Comparison of ENCODE assay signal across 14 cellular contexts in genomic region chr5:87127426-87127825, GRCh38.
DNase-seq lines count a peak whose midpoint lies in the region; ATAC-seq and TF ChIP-seq lines count a peak whose summit lies in the region.
"Had no signal": no experiment of that assay in that cellular context is flagged by ENCODE, and none has a peak within 500 bp of the region (broad histone marks: within the 10 kb centered on the region; RNA-seq: fewer than 3 reads in every experiment).

No MANE protein-coding gene starts in this region.

- H3K9me3 Mint-ChIP-seq in activated CD8-positive, alpha-beta T cell treated with anti-CD3 and anti-CD28 coated beads for 36 hours = no peaks in the 10 kb centered on the region
- no peaks in the 10 kb centered on the region for H3K9me3 Mint-ChIP-seq in neural progenitor cell

- intact Hi-C loops in HCT116 (cut with micrococcal nuclease) = no loop called here
- intact Hi-C loops in activated CD8-positive, alpha-beta T cell treated with anti-CD3 and anti-CD28 coated beads for 36 hours (cut with micrococcal nuclease) = loop anchor here (10.0 kb wide), 1 partner anchor 277 kb away; no protein-coding TSS in a partner anchor

- H3K4me2 ChIP-seq in HCT116 (ENCODE audit: low read length) = no peak overlapping the region
- no peak overlapping the region for H3K4me2 ChIP-seq in neural progenitor cell

- H4K20me1 ChIP-seq in HCT116 (ENCODE audit: insufficient read depth) (no peaks in the 10 kb centered on the region), neural progenitor cell (ENCODE audit: low read depth) (no peaks in the 10 kb centered on the region)

- H3K36me3 ChIP-seq in HCT116 (ENCODE audit: control insufficient read depth in 1 of 2, insufficient read depth in 2 of 2, low read length in 2 of 2) = no peaks in the 10 kb centered on the region
- H3K36me3 ChIP-seq in effector memory CD4-positive, alpha-beta T cell (ENCODE audit: control insufficient read depth, insufficient read depth, low read length) = no peaks in the 10 kb centered on the region
- H3K36me3 ChIP-seq in neural progenitor cell = no peaks in the 10 kb centered on the region
- H3K36me3 ChIP-seq: esophagus muscularis mucosa, neutrophil, SJCRH30 had no signal

- ATAC-seq in HCT116 = no peak
- peak; percentile 90 for ATAC-seq in activated CD8-positive, alpha-beta T cell treated with anti-CD3 and anti-CD28 coated beads for 36 hours
- ATAC-seq in foreskin keratinocyte = peak; percentile 97
- no peak for ATAC-seq in HG02798 (IDR thresholded peaks at IDR 0.05; ENCODE audit: poor library complexity, unreplicated experiment)
- ATAC-seq: body of pancreas had no signal

- no peaks in the 10 kb centered on the region for H3F3A ChIP-seq in neural progenitor cell (ENCODE audit: low read depth)

- DNase-seq in AG10803 (ENCODE audit: low read depth) (peak; percentile 83), HCT116 (ENCODE audit: low read depth, low spot score) (no peak), foreskin keratinocyte (peak; percentile 72 to 84), neural progenitor cell (ENCODE audit: low spot score) (no peak), GF-D8 (lab: John Stamatoyannopoulos, UW) (no peak)
- no peak for DNase-seq in activated CD8-positive, alpha-beta T cell treated with anti-CD3 and anti-CD28 coated beads for 36 hours
- no peak for DNase-seq in effector memory CD4-positive, alpha-beta T cell
- DNase-seq: body of pancreas; kidney; SJCRH30; stimulated activated CD4-positive, alpha-beta T cell treated with anti-CD3 and anti-CD28 coated beads, Interleukin-2, amount 100 ng/mL, for 48 hours had no signal

- peak overlapping the region; percentile 58 for H3K27ac Mint-ChIP-seq in activated CD8-positive, alpha-beta T cell treated with anti-CD3 and anti-CD28 coated beads for 36 hours
- no peak overlapping the region for H3K27ac Mint-ChIP-seq in neural progenitor cell

- TF ChIP-seq RAD21 in HCT116 (IDR thresholded peaks at IDR 0.05; ENCODE audit: low read depth) = no peak

- H3K27me3 Mint-ChIP-seq in activated CD8-positive, alpha-beta T cell treated with anti-CD3 and anti-CD28 coated beads for 36 hours = no peaks in the 10 kb centered on the region
- H3K27me3 Mint-ChIP-seq in neural progenitor cell (ENCODE audit: insufficient read depth, low read depth) = no peaks in the 10 kb centered on the region

- TF ChIP-seq POLR2A in HCT116 (IDR thresholded peaks at IDR 0.05; ENCODE audit: borderline replicate concordance, extremely low read depth, insufficient read depth, insufficient read length) = no peak

- TF ChIP-seq CTCF in AG10803 (conservative IDR thresholded peaks at IDR 0.05; ENCODE audit: low read length) (no peak), HCT116 (IDR thresholded peaks at IDR 0.05 in 2 of 3, conservative IDR thresholded peaks at IDR 0.05 in 1 of 3; ENCODE audit: borderline replicate concordance in 1 of 3, insufficient read depth in 1 of 3, low read depth in 2 of 3, low read length in 2 of 3) (no peak), foreskin keratinocyte (conservative IDR thresholded peaks at IDR 0.05) (no peak), neural progenitor cell (IDR thresholded peaks at IDR 0.05) (no peak)
- TF ChIP-seq CTCF in activated CD8-positive, alpha-beta T cell treated with anti-CD3 and anti-CD28 coated beads for 36 hours (IDR thresholded peaks at IDR 0.05) = no peak

- BruUV-seq in HCT116 (replicated peaks; lab: Mats Ljungman, UMichigan) = no TSS peak

- H3K9me2 ChIP-seq in HCT116 (ENCODE audit: insufficient read depth) = no peaks in the 10 kb centered on the region

- H3K4me1 Mint-ChIP-seq in activated CD8-positive, alpha-beta T cell treated with anti-CD3 and anti-CD28 coated beads for 36 hours (ENCODE audit: low read depth) = peaks cover 40% of the 10 kb centered on the region
- no peaks in the 10 kb centered on the region for H3K4me1 Mint-ChIP-seq in neural progenitor cell

- no peak overlapping the region for H3K4me3 Mint-ChIP-seq in activated CD8-positive, alpha-beta T cell treated with anti-CD3 and anti-CD28 coated beads for 36 hours
- no peak overlapping the region for H3K4me3 Mint-ChIP-seq in neural progenitor cell

- POLR2A ChIA-PET in HCT116 (lab: Charles Lee) = no interaction called here
- POLR2A ChIA-PET in activated CD8-positive, alpha-beta T cell treated with anti-CD3 and anti-CD28 coated beads for 36 hours (lab: Charles Lee) = interaction anchor here (0.7 to 0.8 kb wide), 2 partner anchors 10 to 94 kb away, joined by 3 read pairs; no protein-coding TSS in a partner anchor

- H3K36me3 Mint-ChIP-seq in activated CD8-positive, alpha-beta T cell treated with anti-CD3 and anti-CD28 coated beads for 36 hours (ENCODE audit: low read depth) = no peaks in the 10 kb centered on the region
- H3K36me3 Mint-ChIP-seq in neural progenitor cell = no peaks in the 10 kb centered on the region

- no peak overlapping the region for H3K9ac ChIP-seq in HCT116 (ENCODE audit: low read length)
- H3K9ac ChIP-seq in neural progenitor cell = no peak overlapping the region

- no peak overlapping the region for H3K4me3 ChIP-seq in AG10803 (ENCODE audit: low read length)
- no peak overlapping the region for H3K4me3 ChIP-seq in HCT116 (replicated peaks in 1 of 2; ENCODE audit: low read depth in 1 of 2, low read length in 2 of 2)
- H3K4me3 ChIP-seq in effector memory CD4-positive, alpha-beta T cell (ENCODE audit: insufficient read depth, low read depth, low read length, poor library complexity, severe bottlenecking) = no peak overlapping the region
- H3K4me3 ChIP-seq in neural progenitor cell = no peak overlapping the region
- H3K4me3 ChIP-seq: body of pancreas, esophagus muscularis mucosa, SJCRH30 had no signal

- H2AFZ ChIP-seq in HCT116 (ENCODE audit: low read depth, low read length, poor library complexity, severe bottlenecking) = peak overlapping the region; percentile 0
- H2AFZ ChIP-seq in neural progenitor cell (replicated peaks) = no peak overlapping the region

- H3K4me1 ChIP-seq in HCT116 (ENCODE audit: control insufficient read depth in 1 of 2, insufficient read depth in 2 of 2, low read length in 2 of 2) (peaks cover 0 to 10% of the 10 kb centered on the region in 2 experiments; a peak in 2 of 4 replicates), foreskin keratinocyte (peaks cover 47% of the 10 kb centered on the region), neural progenitor cell (no peaks in the 10 kb centered on the region)
- peaks cover under 1% of the 10 kb centered on the region for H3K4me1 ChIP-seq in effector memory CD4-positive, alpha-beta T cell (ENCODE audit: control insufficient read depth, insufficient read depth, low read length, poor library complexity, severe bottlenecking)
- H3K4me1 ChIP-seq: body of pancreas, esophagus muscularis mucosa had no signal

- H3K9me3 ChIP-seq in HCT116 (ENCODE audit: control insufficient read depth in 1 of 2, insufficient read depth in 1 of 2, low read depth in 1 of 2, low read length in 2 of 2) = no peaks in the 10 kb centered on the region
- H3K9me3 ChIP-seq in effector memory CD4-positive, alpha-beta T cell (ENCODE audit: control insufficient read depth, low read length) = no peaks in the 10 kb centered on the region
- no peaks in the 10 kb centered on the region for H3K9me3 ChIP-seq in neural progenitor cell (ENCODE audit: low read depth)
- H3K9me3 ChIP-seq: body of pancreas, esophagus muscularis mucosa, neutrophil, SJCRH30 had no signal

- H3K27me3 ChIP-seq in HCT116 (ENCODE audit: insufficient read depth, low read length) (no peaks in the 10 kb centered on the region), foreskin keratinocyte (no peaks in the 10 kb centered on the region), neural progenitor cell (no peaks in the 10 kb centered on the region)
- H3K27me3 ChIP-seq in effector memory CD4-positive, alpha-beta T cell (replicated peaks; ENCODE audit: control insufficient read depth, insufficient read depth, low read length, poor library complexity, severe bottlenecking) = no peaks in the 10 kb centered on the region
- H3K27me3 ChIP-seq: body of pancreas, esophagus muscularis mucosa, neutrophil, SJCRH30 had no signal

- CTCF ChIA-PET in HCT116 (lab: Charles Lee) = no interaction called here
- CTCF ChIA-PET in activated CD8-positive, alpha-beta T cell treated with anti-CD3 and anti-CD28 coated beads for 36 hours (lab: Charles Lee) = interaction anchor here (1.1 to 2.5 kb wide), 3 partner anchors 10 to 22 kb away, joined by 3 to 8 read pairs (median 3); no protein-coding TSS in a partner anchor

- no peaks in the 10 kb centered on the region for H3K79me2 ChIP-seq in HCT116 (ENCODE audit: insufficient read depth, low read length)
- no peaks in the 10 kb centered on the region for H3K79me2 ChIP-seq in neural progenitor cell (ENCODE audit: low read depth)

- RAD21 ChIA-PET in HCT116 (lab: Charles Lee; ENCODE audit: low non-redundant PET in 1 of 2, low total read pairs in 2 of 2, uncharacterized antibody in 2 of 2, unreplicated experiment in 2 of 2) = no interaction called here

- no peak overlapping the region for H3K27ac ChIP-seq in HCT116 (ENCODE audit: low read depth, low read length)
- no peak overlapping the region for H3K27ac ChIP-seq in foreskin keratinocyte
- no peak overlapping the region for H3K27ac ChIP-seq in effector memory CD4-positive, alpha-beta T cell (ENCODE audit: insufficient read depth, low read length, poor library complexity, severe bottlenecking)
- no peak overlapping the region for H3K27ac ChIP-seq in neural progenitor cell
- H3K27ac ChIP-seq: body of pancreas, esophagus muscularis mucosa, neutrophil, SJCRH30 had no signal

TF ChIP-seq in HCT116, 20 proteins besides CTCF, POLR2A, EP300 and RAD21 (continues in another document):
- no peak for TF ChIP-seq SIN3A (IDR thresholded peaks at IDR 0.05; ENCODE audit: low read depth)
- TF ChIP-seq TCF7L2 (IDR thresholded peaks at IDR 0.05; ENCODE audit: borderline replicate concordance, extremely low read depth, insufficient read depth, insufficient read length) = no peak
- TF ChIP-seq FOSL1 (IDR thresholded peaks at IDR 0.05; ENCODE audit: low read depth) = no peak
- TF ChIP-seq ZNF274 (IDR thresholded peaks at IDR 0.05; ENCODE audit: low read depth, low read length) = no peak
- TF ChIP-seq EGR1 (IDR thresholded peaks at IDR 0.05; ENCODE audit: low read depth) = no peak
- no peak for TF ChIP-seq CBX3 (IDR thresholded peaks at IDR 0.05; ENCODE audit: low read depth)
- TF ChIP-seq EZH2 (IDR thresholded peaks at IDR 0.05) = no peak
- TF ChIP-seq POLR2AphosphoS5 (IDR thresholded peaks at IDR 0.05; ENCODE audit: low read depth, low read length) = no peak
- no peak for TF ChIP-seq JUND (IDR thresholded peaks at IDR 0.05)
- TF ChIP-seq SP1 (IDR thresholded peaks at IDR 0.05; ENCODE audit: low read depth) = no peak
- no peak for TF ChIP-seq YY1 (IDR thresholded peaks at IDR 0.05; ENCODE audit: extremely low read depth, insufficient replicate concordance, low read depth, low read length)
- no peak for TF ChIP-seq CEBPB (IDR thresholded peaks at IDR 0.05; ENCODE audit: low read depth)
- TF ChIP-seq SRF (IDR thresholded peaks at IDR 0.05; ENCODE audit: low read depth) = no peak

Comparison
In these comparisons a context has a peak if more than half of its experiments do, and no peak if none do; other contexts are left out.
1. DNase-seq: peak in AG10803 (single experiment) and foreskin keratinocyte (2 of 2); none in HCT116 (single experiment), activated CD8-positive, alpha-beta T cell treated with anti-CD3 and anti-CD28 coated beads for 36 hours (single experiment), effector memory CD4-positive, alpha-beta T cell (0 of 3), neural progenitor cell (single experiment) and GF-D8 (single experiment).
2. ATAC-seq: peak in activated CD8-positive, alpha-beta T cell treated with anti-CD3 and anti-CD28 coated beads for 36 hours (single experiment) and foreskin keratinocyte (single experiment); none in HCT116 (single experiment) and HG02798 (single experiment).